ENCODE assay signal across 21 cellular contexts in genomic region chr2:20588918-20589871, GRCh38.
A peak's percentile ranks its signal among the peaks of the same experiment; 100 is the strongest.
DNase-seq lines count a peak whose midpoint lies in the region; ATAC-seq and TF ChIP-seq lines count a peak whose summit lies in the region.
"Had no signal": no experiment of that assay in that cellular context is flagged by ENCODE, and none has a peak within 500 bp of the region (broad histone marks: within the 10 kb centered on the region; RNA-seq: fewer than 3 reads in every experiment).

No MANE protein-coding gene starts in this region.

- no peaks in the 10 kb centered on the region for H3K4me1 Mint-ChIP-seq in glutamatergic neuron (ENCODE audit: low read depth, unreplicated experiment)

- peak overlapping the region; percentile 27 for H4K5ac ChIP-seq in IMR-90 (ENCODE audit: low read depth, low read length)

- H3K27ac Mint-ChIP-seq in glutamatergic neuron (ENCODE audit: unreplicated experiment) = no peak overlapping the region
- H3K27ac Mint-ChIP-seq: activated CD8-positive, alpha-beta T cell treated with anti-CD3 and anti-CD28 coated beads, Interleukin-2, amount 10 ng/mL, durations not matched to agents 7 days and 5 days had no signal

- H3K4me2 ChIP-seq in IMR-90 (ENCODE audit: low read depth, low read length) = no peak overlapping the region

- H3K9me3 Mint-ChIP-seq in glutamatergic neuron (ENCODE audit: unreplicated experiment) = no peaks in the 10 kb centered on the region
- H3K9me3 Mint-ChIP-seq: immature natural killer cell had no signal

- peak overlapping the region; percentile 49 to 52 for H4K8ac ChIP-seq in IMR-90 (ENCODE audit: low read depth in 2 of 2, low read length in 2 of 2)

- no peaks in the 10 kb centered on the region for H4K20me1 ChIP-seq in IMR-90 (ENCODE audit: insufficient read depth, low read length)

- intact Hi-C loops in IMR-90 (cut with micrococcal nuclease) (no loop called here), sciatic nerve (cut with DNase I) (no loop called here)

- H3K27me3 Mint-ChIP-seq in glutamatergic neuron (ENCODE audit: unreplicated experiment) = peaks cover 3% of the 10 kb centered on the region

- H3K9ac ChIP-seq in IMR-90 (ENCODE audit: low read depth, low read length) = no peak overlapping the region

- no peak for TF ChIP-seq POLR2A in IMR-90 (IDR thresholded peaks at IDR 0.05; ENCODE audit: low read depth, low read length)

- H3K27ac ChIP-seq in ACC112 (ENCODE audit: low read depth, low read length) (peak overlapping the region; percentile 60), IMR-90 (ENCODE audit: insufficient read depth, low read length) (no peak overlapping the region; the same call in 1 of the 2 replicates)
- H3K27ac ChIP-seq: cardiac muscle cell, HL-60, WERI-Rb-1 had no signal

- peak overlapping the region; percentile 9; the same call in 1 of the 2 replicates for H3K56ac ChIP-seq in IMR-90 (ENCODE audit: extremely low read depth, insufficient read depth, low read length)

- H3K79me2 ChIP-seq in ACC112 (ENCODE audit: control insufficient read depth, insufficient read depth, low read length, unreplicated experiment) = no peaks in the 10 kb centered on the region

- CTCF ChIA-PET in IMR-90 (lab: Yijun Ruan, JAX) = no interaction called here

- peaks cover 54% of the 10 kb centered on the region for H3K4me1 ChIP-seq in ACC112 (ENCODE audit: control insufficient read depth, insufficient read depth, low read length, unreplicated experiment)
- H3K4me1 ChIP-seq in IMR-90 (ENCODE audit: control insufficient read depth, insufficient read depth, low read length) = peaks cover 46% of the 10 kb centered on the region

- TF ChIP-seq CTCF in IMR-90 (conservative IDR thresholded peaks at IDR 0.05; ENCODE audit: low read depth, low read length) = no peak
- TF ChIP-seq CTCF in glutamatergic neuron (IDR thresholded peaks at IDR 0.05; ENCODE audit: partially characterized antibody, unreplicated experiment) = no peak

- H2BK5ac ChIP-seq in IMR-90 (ENCODE audit: low read depth, low read length, poor library complexity, severe bottlenecking) = peak overlapping the region; percentile 7

- peak overlapping the region; percentile 90 for H2AK5ac ChIP-seq in IMR-90 (ENCODE audit: low read depth, low read length)

- H3K4me3 ChIP-seq in ACC112 (ENCODE audit: low read depth, low read length) (no peak overlapping the region), IMR-90 (ENCODE audit: insufficient read depth, low read depth, low read length) (no peak overlapping the region)
- H3K4me3 ChIP-seq: cardiac muscle cell, heart right ventricle had no signal

- POLR2A ChIA-PET in IMR-90 (lab: Charles Lee; ENCODE audit: unreplicated experiment) = no interaction called here

- peaks cover 0 to 12% of the 10 kb centered on the region in 2 experiments; a peak in 1 of 4 replicates for H3K79me1 ChIP-seq in IMR-90 (ENCODE audit: low read depth in 1 of 2, low read length in 2 of 2)

- peak overlapping the region; percentile 5; the same call in 1 of the 2 replicates for H3K18ac ChIP-seq in IMR-90 (ENCODE audit: low read depth, low read length)

- WGBS in IMR-90 (ENCODE audit: extremely low coverage in 2 of 2, insufficient read length in 1 of 2), 2 experiments = 96% methylated on average over 4 of the region's 11 CpGs; no CpG with 5 or more reads in 1 of the 2 experiments

- TF ChIP-seq RAD21 in IMR-90 (IDR thresholded peaks at IDR 0.05; ENCODE audit: low read length) = no peak

- peak overlapping the region; percentile 98 for H2BK20ac ChIP-seq in IMR-90 (ENCODE audit: low read depth, low read length)

- H2BK15ac ChIP-seq in IMR-90 (ENCODE audit: low read depth, low read length) = peak overlapping the region; percentile 78

- in situ Hi-C loops in IMR-90 (cut with MboI; ENCODE audit: low sequenced_read_pairs) = no loop called here

- H2AFZ ChIP-seq in ACC112 (ENCODE audit: low read length, unreplicated experiment) (no peak overlapping the region), IMR-90 (replicated peaks; ENCODE audit: low read length, poor library complexity) (peak overlapping the region; percentile 45)

- H3K9me3 ChIP-seq in IMR-90 (ENCODE audit: control insufficient read depth, insufficient read depth, low read length) = no peaks in the 10 kb centered on the region
- H3K9me3 ChIP-seq: Caco-2, heart right ventricle had no signal

- DNase-seq in IMR-90 (no peak), glutamatergic neuron (peak; percentile 7), sciatic nerve (ENCODE audit: low spot score) (peak; percentile 56), HuH-7 (ENCODE audit: low spot score) (no peak), NCI-H128 (lab: John Stamatoyannopoulos, UW; ENCODE audit: unreplicated experiment) (no peak)
- DNase-seq: activated CD8-positive, alpha-beta T cell treated with anti-CD3 and anti-CD28 coated beads, Interleukin-2, amount 10 ng/mL, durations not matched to agents 7 days and 5 days; effector memory CD4-positive, alpha-beta T cell; immature natural killer cell; NCI-H2029; NCI-H446 treated with DMSO at 0.1 percent for 48 hours; SHP77; stimulated activated naive CD4-positive, alpha-beta T cell; WERI-Rb-1 had no signal

- peaks cover 51% of the 10 kb centered on the region for H3K9me1 ChIP-seq in IMR-90 (ENCODE audit: insufficient read depth, low read length)

- no peak for ATAC-seq in IMR-90 (ENCODE audit: low read depth)
- ATAC-seq in sciatic nerve = no peak
- no peak for ATAC-seq in HG02759 (IDR thresholded peaks at IDR 0.05; ENCODE audit: unreplicated experiment)
- no peak for ATAC-seq in HG03097 (IDR thresholded peaks at IDR 0.05; ENCODE audit: low FRiP score, unreplicated experiment)
- ATAC-seq: activated CD8-positive, alpha-beta T cell treated with anti-CD3 and anti-CD28 coated beads, Interleukin-2, amount 10 ng/mL, durations not matched to agents 7 days and 5 days; HCT116 had no signal

- H3K23ac ChIP-seq in IMR-90 (ENCODE audit: low read depth, low read length) = peak overlapping the region; percentile 69; the same call in 1 of the 2 replicates

- BruUV-seq in IMR-90 (replicated peaks; lab: Mats Ljungman, UMichigan) = no TSS peak

- H3K14ac ChIP-seq in IMR-90 (replicated peaks; ENCODE audit: low read depth, low read length) = peak overlapping the region; percentile 69

- no peaks in the 10 kb centered on the region for H3K36me3 Mint-ChIP-seq in glutamatergic neuron (ENCODE audit: unreplicated experiment)
- H3K36me3 Mint-ChIP-seq: immature natural killer cell had no signal

- dilution Hi-C loops in IMR-90 (cut with HindIII; ENCODE audit: low sequenced_read_pairs, unreplicated experiment) = no loop called here

- H2BK120ac ChIP-seq in IMR-90 (ENCODE audit: low read depth, low read length) = peak overlapping the region; percentile 95

- H4K91ac ChIP-seq in IMR-90 (ENCODE audit: insufficient read depth, low read depth, low read length) = peak overlapping the region; percentile 90

- no peaks in the 10 kb centered on the region for H3K27me3 ChIP-seq in ACC112 (ENCODE audit: insufficient read depth, low read length)
- H3K27me3 ChIP-seq in IMR-90 (ENCODE audit: control insufficient read depth, insufficient read depth, low read length) = no peaks in the 10 kb centered on the region
- H3K27me3 ChIP-seq: cardiac muscle cell, heart right ventricle had no signal

- H3K36me3 ChIP-seq in ACC112 (ENCODE audit: insufficient read depth, low read length) (no peaks in the 10 kb centered on the region), IMR-90 (ENCODE audit: control insufficient read depth, insufficient read depth, low read length) (no peaks in the 10 kb centered on the region)
- H3K36me3 ChIP-seq: cardiac muscle cell, heart right ventricle, WERI-Rb-1 had no signal

- H3K4me3 Mint-ChIP-seq in glutamatergic neuron (ENCODE audit: unreplicated experiment) = no peak overlapping the region
- H3K4me3 Mint-ChIP-seq: activated CD8-positive, alpha-beta T cell treated with anti-CD3 and anti-CD28 coated beads, Interleukin-2, amount 10 ng/mL, durations not matched to agents 7 days and 5 days; immature natural killer cell had no signal

- H2AK9ac ChIP-seq in IMR-90 (replicated peaks; ENCODE audit: low read depth, low read length, poor library complexity) = peak overlapping the region; percentile 59

- H3K4ac ChIP-seq in IMR-90 (ENCODE audit: low read depth, low read length) = peak overlapping the region; percentile 89

TF ChIP-seq in IMR-90, 13 proteins besides CTCF, POLR2A, EP300 and RAD21:
- TF ChIP-seq MXI1 (IDR thresholded peaks at IDR 0.05; ENCODE audit: borderline replicate concordance, low read depth, low read length) = no peak
- no peak for TF ChIP-seq RCOR1 (IDR thresholded peaks at IDR 0.05; ENCODE audit: insufficient replicate concordance, low read length)

Comparison
In these comparisons a context has a peak if more than half of its experiments do, and no peak if none do; other contexts are left out.
1. DNase-seq: peak in glutamatergic neuron (single experiment) and sciatic nerve (single experiment); none in IMR-90 (single experiment), HuH-7 (single experiment) and NCI-H128 (single experiment).